ENCODE assay signal across 34 cellular contexts in genomic region chr15:89445553-89445952, GRCh38. TPM values are rescaled to one million over a fixed set of nuclear protein-coding genes. Genes with fewer than 3 reads are reported as not detected.
"Had no signal": no experiment of that assay in that cellular context is flagged by ENCODE, and none has a peak within 500 bp of the region (broad histone marks: within the 10 kb centered on the region; RNA-seq: fewer than 3 reads in every experiment).

No MANE protein-coding gene starts in this region.

- H3K4me1 Mint-ChIP-seq: activated CD4-positive, alpha-beta memory T cell treated with anti-CD3 and anti-CD28 coated beads, Interleukin-2, amount 10 ng/mL, durations not matched to agents 7 days and 5 days; activated CD4-positive, alpha-beta T cell treated with anti-CD3 and anti-CD28 coated beads for 36 hours; activated CD4-positive, alpha-beta T cell treated with anti-CD3 and anti-CD28 coated beads, Interleukin-2, amount 10 ng/mL, durations not matched to agents 24 days and 14 days; activated T-helper 17 cell treated with anti-CD3 and anti-CD28 coated beads, Interleukin-2, amount 50 U/mL, for 72 hours had no signal

- H3K27me3 ChIP-seq: cardiac muscle cell had no signal

- H3K36me3 Mint-ChIP-seq: activated naive CD8-positive, alpha-beta T cell had no signal

- DNase-seq: activated CD4-positive, alpha-beta memory T cell treated with anti-CD3 and anti-CD28 coated beads, Interleukin-2, amount 10 ng/mL, durations not matched to agents 7 days and 5 days; activated CD4-positive, alpha-beta T cell treated with anti-CD3 and anti-CD28 coated beads for 36 hours; activated CD4-positive, alpha-beta T cell treated with anti-CD3 and anti-CD28 coated beads, Interleukin-2, amount 10 ng/mL, durations not matched to agents 24 days and 14 days; activated CD4-positive, CD25-positive, alpha-beta regulatory T cell; activated CD4-positive, CD25-positive, alpha-beta regulatory T cell treated with anti-CD3 and anti-CD28 coated beads, Interleukin-2, amount 50 U/mL, for 72 hours; activated CD8-positive, alpha-beta memory T cell treated with anti-CD3 and anti-CD28 coated beads, Interleukin-2, amount 50 U/mL, for 48 hours; activated effector memory CD4-positive, alpha-beta T cell treated with Interleukin-2 at 50 U/mL for 16 hours; activated gamma-delta T cell treated with Interleukin-2 at 50 U/mL for 16 hours; activated naive CD4-positive, alpha-beta T cell treated with anti-CD3 and anti-CD28 coated beads, Interleukin-2, amount 50 U/mL, for 16 hours; activated naive CD4-positive, alpha-beta T cell treated with Interleukin-2 at 50 U/mL for 16 hours; activated T-cell treated with anti-CD3 and anti-CD28 coated beads for 4 hours; activated T-cell treated with anti-CD3 and anti-CD28 coated beads, Interleukin-2, amount 50 U/mL, for 24 hours; amniotic stem cell; anterior cingulate cortex; central memory CD4-positive, alpha-beta T cell; cerebellar nuclear complex; dorsolateral prefrontal cortex; effector memory CD4-positive, alpha-beta T cell; foreskin keratinocyte; gastrocnemius medialis; heart right ventricle; T-helper 17 cell; T1000 had no signal

- H3K36me3 ChIP-seq: breast epithelium, cardiac muscle cell, esophagus muscularis mucosa, gastrocnemius medialis, heart right ventricle had no signal

- H3K9me3 ChIP-seq: breast epithelium, esophagus muscularis mucosa, gastrocnemius medialis, heart right ventricle had no signal

- H3K9me3 Mint-ChIP-seq: activated CD4-positive, alpha-beta memory T cell treated with anti-CD3 and anti-CD28 coated beads, Interleukin-2, amount 10 ng/mL, durations not matched to agents 7 days and 5 days; activated CD4-positive, alpha-beta T cell treated with anti-CD3 and anti-CD28 coated beads, Interleukin-2, amount 10 ng/mL, durations not matched to agents 24 days and 14 days; activated T-cell treated with anti-CD3 and anti-CD28 coated beads, Interleukin-2, amount 50 U/mL, for 24 hours; activated T-cell treated with anti-CD3 and anti-CD28 coated beads, Interleukin-2, amount 50 U/mL, for 72 hours; activated T-helper 17 cell treated with anti-CD3 and anti-CD28 coated beads, Interleukin-2, amount 50 U/mL, for 72 hours; dendritic cell treated with granulocyte-macrophage colony-stimulating factor and Interleukin-4, amounts not matched to agents 40 ng/mL and 50 ng/mL, for 4 days; endodermal cell; T-helper 2 cell treated with Interferon-gamma antibody and Interleukin-4, amounts not matched to agents 5 μg/mL and 100 μg/mL, for 36 hours had no signal

- H3K4me3 ChIP-seq: breast epithelium, cardiac muscle cell, coronary artery, dorsolateral prefrontal cortex, esophagus muscularis mucosa, gastrocnemius medialis, heart right ventricle had no signal

- H3K4me1 ChIP-seq: breast epithelium, foreskin keratinocyte, gastrocnemius medialis, heart right ventricle had no signal

- H3K27ac Mint-ChIP-seq: activated CD4-positive, alpha-beta memory T cell treated with anti-CD3 and anti-CD28 coated beads, Interleukin-2, amount 10 ng/mL, durations not matched to agents 7 days and 5 days; activated CD4-positive, alpha-beta T cell treated with anti-CD3 and anti-CD28 coated beads for 36 hours; activated CD4-positive, alpha-beta T cell treated with anti-CD3 and anti-CD28 coated beads, Interleukin-2, amount 10 ng/mL, durations not matched to agents 24 days and 14 days; activated naive CD8-positive, alpha-beta T cell; activated T-cell treated with anti-CD3 and anti-CD28 coated beads, Interleukin-2, amount 50 U/mL, for 24 hours; activated T-cell treated with anti-CD3 and anti-CD28 coated beads, Interleukin-2, amount 50 U/mL, for 72 hours; activated T-helper 17 cell treated with anti-CD3 and anti-CD28 coated beads, Interleukin-2, amount 50 U/mL, for 72 hours; dendritic cell treated with granulocyte-macrophage colony-stimulating factor and Interleukin-4, amounts not matched to agents 40 ng/mL and 50 ng/mL, for 4 days; endodermal cell; T-helper 17 cell; T-helper 2 cell treated with Interferon-gamma antibody and Interleukin-4, amounts not matched to agents 5 μg/mL and 100 μg/mL, for 36 hours had no signal

- H3K4me3 Mint-ChIP-seq: activated CD4-positive, alpha-beta memory T cell treated with anti-CD3 and anti-CD28 coated beads, Interleukin-2, amount 10 ng/mL, durations not matched to agents 7 days and 5 days; activated CD4-positive, alpha-beta T cell treated with anti-CD3 and anti-CD28 coated beads for 36 hours; activated CD4-positive, alpha-beta T cell treated with anti-CD3 and anti-CD28 coated beads, Interleukin-2, amount 10 ng/mL, durations not matched to agents 24 days and 14 days; activated naive CD8-positive, alpha-beta T cell; activated T-cell treated with anti-CD3 and anti-CD28 coated beads, Interleukin-2, amount 50 U/mL, for 24 hours; activated T-cell treated with anti-CD3 and anti-CD28 coated beads, Interleukin-2, amount 50 U/mL, for 72 hours; activated T-helper 17 cell treated with anti-CD3 and anti-CD28 coated beads, Interleukin-2, amount 50 U/mL, for 72 hours; dendritic cell treated with granulocyte-macrophage colony-stimulating factor and Interleukin-4, amounts not matched to agents 40 ng/mL and 50 ng/mL, for 4 days; endodermal cell; T-helper 17 cell; T-helper 2 cell treated with Interferon-gamma antibody and Interleukin-4, amounts not matched to agents 5 μg/mL and 100 μg/mL, for 36 hours had no signal

- H3K27ac ChIP-seq: breast epithelium, cardiac muscle cell, coronary artery, dorsolateral prefrontal cortex, esophagus muscularis mucosa, foreskin keratinocyte, gastrocnemius medialis, heart right ventricle had no signal

RNA-seq across cellular contexts. Expression of gene RHCG, which starts 50.8 kb away (rescaled TPM):
- total RNA-seq: activated CD4-positive, alpha-beta memory T cell treated with anti-CD3 and anti-CD28 coated beads, Interleukin-2, amount 10 ng/mL, durations not matched to agents 7 days and 5 days; activated CD4-positive, alpha-beta T cell treated with anti-CD3 and anti-CD28 coated beads for 36 hours; activated CD4-positive, alpha-beta T cell treated with anti-CD3 and anti-CD28 coated beads, Interleukin-2, amount 10 ng/mL, durations not matched to agents 24 days and 14 days; activated T-cell treated with anti-CD3 and anti-CD28 coated beads, Interleukin-2, amount 50 U/mL, for 72 hours; activated T-helper 17 cell treated with anti-CD3 and anti-CD28 coated beads, Interleukin-2, amount 50 U/mL, for 72 hours; cardiac muscle cell; endodermal cell; epithelial cell of proximal tubule; gastrocnemius medialis; T-helper 17 cell had no signal
